8 cellular contexts compared by ENCODE assay signal in the genomic region with DNA sequence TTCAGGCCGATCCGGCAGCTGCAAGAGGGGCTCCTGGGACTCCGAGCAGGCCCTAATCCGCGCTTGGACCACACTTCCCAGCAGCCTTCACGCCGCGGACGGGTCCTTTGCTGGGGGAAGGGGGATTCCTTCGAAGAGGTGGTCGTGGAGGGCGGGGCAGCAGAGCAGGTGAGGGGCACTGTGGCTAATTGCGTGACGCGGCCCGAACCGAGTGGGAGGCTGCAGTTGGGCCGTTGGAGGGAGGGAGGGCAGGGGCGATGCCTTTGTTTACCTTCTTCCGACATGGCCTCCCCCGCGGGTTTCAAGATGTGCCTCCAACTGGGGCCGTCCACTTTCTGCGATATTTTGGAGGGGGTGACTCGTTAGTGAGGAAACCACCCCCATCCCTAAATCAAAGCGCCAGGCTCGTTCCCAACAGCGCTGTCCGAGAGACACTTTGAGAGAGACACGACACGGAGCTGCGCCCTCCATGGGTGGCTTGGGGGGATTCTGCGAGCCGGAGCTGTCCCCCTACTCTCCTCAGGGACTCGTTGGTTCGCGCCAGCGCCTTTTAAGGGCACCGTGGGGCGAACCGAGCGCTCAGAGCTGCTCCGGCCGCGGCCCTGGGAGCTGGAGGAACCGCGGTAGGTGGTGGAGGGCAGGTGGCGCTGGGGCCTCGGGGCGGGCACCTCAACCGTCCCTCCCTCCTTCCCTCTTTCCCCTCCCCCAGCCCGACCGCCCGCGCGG. TPM values are rescaled to one million over a fixed set of nuclear protein-coding genes. Genes with fewer than 3 reads are reported as not detected.
DNase-seq lines count a peak whose midpoint lies in the region; ATAC-seq and TF ChIP-seq lines count a peak whose summit lies in the region.

A gene (plus strand): TSS at position 582 of the 726 bp plus-strand sequence. CDS start 3,070 bp downstream, outside the sequence.

- H3K4me1 Mint-ChIP-seq in endothelial cell (ENCODE audit: unreplicated experiment), result peaks cover 31% of the 10 kb centered on the region

- H3K4me3 Mint-ChIP-seq in endothelial cell (ENCODE audit: unreplicated experiment), result peak within 1 kb of the TSS; percentile 98

- peak; percentile 82 for ATAC-seq in GM21381 (IDR thresholded peaks at IDR 0.05; ENCODE audit: unreplicated experiment)

- no peak for TF ChIP-seq CTCF in OCI-LY3 (IDR thresholded peaks at IDR 0.05; ENCODE audit: low read depth, low read length)
- no peak for TF ChIP-seq CTCF in endothelial cell (IDR thresholded peaks at IDR 0.05; ENCODE audit: unreplicated experiment)

- H3K36me3 ChIP-seq in HUES48 (ENCODE audit: control insufficient read depth, insufficient read depth, low read length) (peaks cover 23% of the 10 kb centered on the region), OCI-LY3 (replicated peaks; ENCODE audit: low read depth, low read length) (peaks cover 7% of the 10 kb centered on the region)

- H3K4me3 ChIP-seq in HUES48 (ENCODE audit: low read depth, low read length), result peak within 1 kb of the TSS; percentile 89
- H3K4me3 ChIP-seq in OCI-LY3 (ENCODE audit: low read length), result peak within 1 kb of the TSS; percentile 98

- H3K27ac ChIP-seq in HUES48 (ENCODE audit: low read depth, low read length) (peak within 1 kb of the TSS; percentile 100), OCI-LY3 (ENCODE audit: low read length) (peak within 1 kb of the TSS; percentile 82)

- H3K4me1 ChIP-seq in HUES48 (ENCODE audit: control insufficient read depth, insufficient read depth, low read length), result peaks cover 14% of the 10 kb centered on the region
- H3K4me1 ChIP-seq in OCI-LY3 (ENCODE audit: low read length), result peaks cover 18% of the 10 kb centered on the region

- peaks cover 40% of the 10 kb centered on the region for H3K79me2 ChIP-seq in OCI-LY3 (ENCODE audit: low read length)

- peak within 1 kb of the TSS; percentile 87 for H2AFZ ChIP-seq in OCI-LY3 (ENCODE audit: low read depth, low read length)

- peaks cover 14% of the 10 kb centered on the region for H3K36me3 Mint-ChIP-seq in endothelial cell (ENCODE audit: low read depth, unreplicated experiment)

- peaks cover 18% of the 10 kb centered on the region for H4K20me1 ChIP-seq in OCI-LY3 (ENCODE audit: insufficient read depth, low read length)

- peak; percentile 93 for DNase-seq in Caki2 (ENCODE audit: low read depth)
- peak; percentile 98 for DNase-seq in activated CD8-positive, alpha-beta memory T cell treated with anti-CD3 and anti-CD28 coated beads, Interleukin-2, amount 50 U/mL, for 48 hours
- DNase-seq in endothelial cell (ENCODE audit: low spot score), result peak; percentile 96
- DNase-seq in middle frontal gyrus (ENCODE audit: extremely low spot score, low spot score), result peak; percentile 85
- peak; percentile 82 to 87 for DNase-seq in stimulated activated CD8-positive, alpha-beta memory T cell treated with anti-CD3 and anti-CD28 coated beads, Interleukin-2, amount 100 ng/mL, for 1 hour (ENCODE audit: low read depth in 2 of 2)

- in situ Hi-C loops in Caki2 (cut with HindIII; ENCODE audit: low pct_unique_long_range_greater_than_20kb, low sequenced_read_pairs), result no loop called here

- peak within 1 kb of the TSS; percentile 100 for H3K9ac ChIP-seq in HUES48 (ENCODE audit: low read depth, low read length)
- H3K9ac ChIP-seq in OCI-LY3 (ENCODE audit: low read length), result peak within 1 kb of the TSS; percentile 90

- H3K4me2 ChIP-seq in OCI-LY3 (ENCODE audit: low read length), result peak within 1 kb of the TSS; percentile 99

- H3K27ac Mint-ChIP-seq in endothelial cell (ENCODE audit: unreplicated experiment), result peak within 1 kb of the TSS; percentile 100

- no peaks in the 10 kb centered on the region for H3K9me3 Mint-ChIP-seq in endothelial cell (ENCODE audit: unreplicated experiment)

- H3K27me3 ChIP-seq in HUES48 (ENCODE audit: control insufficient read depth, insufficient read depth, low read length), result no peaks in the 10 kb centered on the region
- no peaks in the 10 kb centered on the region for H3K27me3 ChIP-seq in OCI-LY3 (ENCODE audit: low read depth, low read length)

- H3K27me3 Mint-ChIP-seq in endothelial cell (ENCODE audit: unreplicated experiment), result peaks cover 17% of the 10 kb centered on the region

- no peaks in the 10 kb centered on the region for H3K9me3 ChIP-seq in HUES48 (ENCODE audit: control insufficient read depth, insufficient read depth, low read length)
- no peaks in the 10 kb centered on the region for H3K9me3 ChIP-seq in OCI-LY3 (ENCODE audit: insufficient read depth, low read length)

RNA-seq across cellular contexts. Expression of the gene that starts here (rescaled TPM):
- 12.9 and 16.6 TPM in 2 replicates for total RNA-seq in Caki2 (2014; rRNA removed; shearing (Covaris generic); ENCODE audit: low replicate concordance)
- total RNA-seq in endothelial cell (ENCODE audit: unreplicated experiment), result 49.5 TPM

Comparison
In these comparisons a context has a peak if more than half of its experiments do, and no peak if none do; other contexts are left out.
1. Peak in every context shown above with its lines: DNase-seq, ATAC-seq, H3K4me3 ChIP-seq and H3K27ac ChIP-seq.